ENCODE assay signal across 16 cellular contexts in genomic region chr9:116789097-116789496, GRCh38.
"Had no signal": no experiment of that assay in that cellular context is flagged by ENCODE, and none has a peak within 500 bp of the region (broad histone marks: within the 10 kb centered on the region; RNA-seq: fewer than 3 reads in every experiment).

No MANE protein-coding gene starts in this region.

- H3K36me3 Mint-ChIP-seq: activated CD4-positive, alpha-beta memory T cell treated with anti-CD3 and anti-CD28 coated beads for 36 hours; activated naive CD8-positive, alpha-beta T cell; naive thymus-derived CD8-positive, alpha-beta T cell; stimulated activated naive B cell treated with anti-CD40 and anti-IgM and Interleukin-4, amounts not matched to agents 10 μg/mL and 1 μg/mL and 100 μg/mL, for 72 hours had no signal

- H3K27me3 ChIP-seq: esophagus muscularis mucosa, gastroesophageal sphincter, tibial nerve had no signal

- DNase-seq: activated B cell treated with CpG ODN at 0.5 μM for 24 hours; activated CD4-positive, alpha-beta memory T cell treated with anti-CD3 and anti-CD28 coated beads for 36 hours; activated CD4-positive, alpha-beta T cell treated with anti-CD3 and anti-CD28 coated beads for 4 hours; activated T-cell treated with anti-CD3 and anti-CD28 coated beads for 4 hours; amniotic stem cell; effector CD8-positive, alpha-beta T cell; heart right ventricle; left cardiac atrium; naive thymus-derived CD8-positive, alpha-beta T cell; stimulated activated naive B cell treated with anti-CD40 and anti-IgM and Interleukin-4, amounts not matched to agents 10 μg/mL and 1 μg/mL and 100 μg/mL, for 72 hours had no signal

- H3K4me3 Mint-ChIP-seq: activated B cell treated with CpG ODN at 0.5 μM for 24 hours; activated CD4-positive, alpha-beta memory T cell treated with anti-CD3 and anti-CD28 coated beads for 36 hours; activated naive CD8-positive, alpha-beta T cell; dendritic cell treated with granulocyte-macrophage colony-stimulating factor and Interleukin-4, amounts not matched to agents 40 ng/mL and 50 ng/mL, for 4 days; naive thymus-derived CD8-positive, alpha-beta T cell; stimulated activated naive B cell treated with anti-CD40 and anti-IgM and Interleukin-4, amounts not matched to agents 10 μg/mL and 1 μg/mL and 100 μg/mL, for 72 hours had no signal

- H3K9me3 ChIP-seq: esophagus muscularis mucosa, gastroesophageal sphincter, heart right ventricle, tibial nerve had no signal

- H2AFZ ChIP-seq: parathyroid adenoma had no signal

- H3K79me2 ChIP-seq: parathyroid adenoma had no signal

- H3K36me3 ChIP-seq: esophagus muscularis mucosa, gastroesophageal sphincter, heart right ventricle, tibial nerve had no signal

- H3K27me3 Mint-ChIP-seq: activated B cell treated with CpG ODN at 0.5 μM for 24 hours; dendritic cell treated with granulocyte-macrophage colony-stimulating factor and Interleukin-4, amounts not matched to agents 40 ng/mL and 50 ng/mL, for 4 days had no signal

- H3K4me3 ChIP-seq: esophagus muscularis mucosa, gastroesophageal sphincter, heart right ventricle, tibial nerve had no signal

- H3K9me3 Mint-ChIP-seq: activated B cell treated with CpG ODN at 0.5 μM for 24 hours; activated CD4-positive, alpha-beta memory T cell treated with anti-CD3 and anti-CD28 coated beads for 36 hours; dendritic cell treated with granulocyte-macrophage colony-stimulating factor and Interleukin-4, amounts not matched to agents 40 ng/mL and 50 ng/mL, for 4 days; stimulated activated naive B cell treated with anti-CD40 and anti-IgM and Interleukin-4, amounts not matched to agents 10 μg/mL and 1 μg/mL and 100 μg/mL, for 72 hours had no signal

- H3K4me1 Mint-ChIP-seq: activated B cell treated with CpG ODN at 0.5 μM for 24 hours; naive thymus-derived CD8-positive, alpha-beta T cell; stimulated activated naive B cell treated with anti-CD40 and anti-IgM and Interleukin-4, amounts not matched to agents 10 μg/mL and 1 μg/mL and 100 μg/mL, for 72 hours had no signal

- H3K4me1 ChIP-seq: esophagus muscularis mucosa, gastroesophageal sphincter, heart right ventricle, parathyroid adenoma, tibial nerve had no signal

- ATAC-seq: gastroesophageal sphincter; heart right ventricle; left cardiac atrium; naive thymus-derived CD8-positive, alpha-beta T cell; stimulated activated naive B cell treated with anti-CD40 and anti-IgM and Interleukin-4, amounts not matched to agents 10 μg/mL and 1 μg/mL and 100 μg/mL, for 72 hours had no signal

- H3K27ac ChIP-seq: esophagus muscularis mucosa, gastroesophageal sphincter, heart right ventricle, parathyroid adenoma, tibial nerve had no signal

- H3K27ac Mint-ChIP-seq: activated B cell treated with CpG ODN at 0.5 μM for 24 hours; activated CD4-positive, alpha-beta memory T cell treated with anti-CD3 and anti-CD28 coated beads for 36 hours; activated naive CD8-positive, alpha-beta T cell; dendritic cell treated with granulocyte-macrophage colony-stimulating factor and Interleukin-4, amounts not matched to agents 40 ng/mL and 50 ng/mL, for 4 days; naive thymus-derived CD8-positive, alpha-beta T cell; stimulated activated naive B cell treated with anti-CD40 and anti-IgM and Interleukin-4, amounts not matched to agents 10 μg/mL and 1 μg/mL and 100 μg/mL, for 72 hours had no signal

- H3K9ac ChIP-seq: parathyroid adenoma had no signal
